ENCODE assay signal across 1 cellular context in genomic region chrX:1384738-1385250, GRCh38.
TF ChIP-seq lines count a peak whose summit lies in the region.

No MANE protein-coding gene starts in this region.

TF ChIP-seq in HepG2, 621 proteins besides CTCF, POLR2A, EP300 and RAD21 (continued from another document):
- TF ChIP-seq, protein P1, sequence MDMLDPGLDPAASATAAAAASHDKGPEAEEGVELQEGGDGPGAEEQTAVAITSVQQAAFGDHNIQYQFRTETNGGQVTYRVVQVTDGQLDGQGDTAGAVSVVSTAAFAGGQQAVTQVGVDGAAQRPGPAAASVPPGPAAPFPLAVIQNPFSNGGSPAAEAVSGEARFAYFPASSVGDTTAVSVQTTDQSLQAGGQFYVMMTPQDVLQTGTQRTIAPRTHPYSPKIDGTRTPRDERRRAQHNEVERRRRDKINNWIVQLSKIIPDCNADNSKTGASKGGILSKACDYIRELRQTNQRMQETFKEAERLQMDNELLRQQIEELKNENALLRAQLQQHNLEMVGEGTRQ (IDR thresholded peaks at IDR 0.05; ENCODE audit: low read depth, low read length): 0 out of 2 replicates have a peak, but pooled peaks have one; percentile 11
- TF ChIP-seq, protein P1 (CRISPR knock-in tag; IDR thresholded peaks at IDR 0.05; ENCODE audit: borderline replicate concordance): no peak
- TF ChIP-seq NFE2 (CRISPR knock-in tag; IDR thresholded peaks at IDR 0.05): no peak
- no peak for TF ChIP-seq ZBTB7A (CRISPR knock-in tag; IDR thresholded peaks at IDR 0.05)
